ENCODE assay signal across 24 cellular contexts in genomic region chr12:74408601-74409166, GRCh38.
"Had no signal": no experiment of that assay in that cellular context is flagged by ENCODE, and none has a peak within 500 bp of the region (broad histone marks: within the 10 kb centered on the region; RNA-seq: fewer than 3 reads in every experiment).

No MANE protein-coding gene starts in this region.

- H3K27me3 ChIP-seq: colonic mucosa, dorsolateral prefrontal cortex, heart right ventricle, stomach, suprapubic skin, tibial nerve had no signal

- DNase-seq: activated CD4-positive, alpha-beta memory T cell treated with anti-CD3 and anti-CD28 coated beads for 36 hours; activated CD4-positive, alpha-beta T cell treated with anti-CD3 and anti-CD28 coated beads for 4 hours; activated CD4-positive, CD25-positive, alpha-beta regulatory T cell; activated effector memory CD4-positive, alpha-beta T cell treated with Interleukin-2 at 50 U/mL for 16 hours; activated naive CD4-positive, alpha-beta T cell treated with anti-CD3 and anti-CD28 coated beads for 36 hours; activated naive CD8-positive, alpha-beta T cell treated with anti-CD3 and anti-CD28 coated beads, Interleukin-2, amount 10 ng/mL, durations not matched to agents 7 days and 5 days; activated T-cell treated with anti-CD3 and anti-CD28 coated beads, Interleukin-2, amount 50 U/mL, for 72 hours; amygdala; colonic mucosa; dorsolateral prefrontal cortex; heart right ventricle; immature natural killer cell; lower lobe of right lung; naive B cell; occipital lobe; small intestine; stimulated activated CD4-positive, alpha-beta T cell treated with anti-CD3 and anti-CD28 coated beads, Interleukin-2, amount 100 ng/mL, for 24 hours; stomach had no signal

- ATAC-seq: activated T-cell treated with anti-CD3 and anti-CD28 coated beads, Interleukin-2, amount 50 U/mL, for 72 hours; heart right ventricle; left lobe of liver; lower lobe of right lung; sciatic nerve; stimulated activated memory B cell treated with anti-CD40 and anti-IgM and Interleukin-4, amounts not matched to agents 10 μg/mL and 1 μg/mL and 100 μg/mL, for 72 hours had no signal

- H3K4me1 ChIP-seq: colonic mucosa, heart right ventricle, lower lobe of right lung, stomach, suprapubic skin, tibial nerve had no signal

- FAIRE-seq: bronchial epithelial cell, small intestine had no signal

- H3K36me3 ChIP-seq: colonic mucosa, heart right ventricle, lower lobe of right lung, stomach, suprapubic skin, tibial nerve had no signal

- H3K9me3 ChIP-seq: colonic mucosa, heart right ventricle, lower lobe of right lung, stomach, suprapubic skin, tibial nerve had no signal

- H3K27ac ChIP-seq: colonic mucosa, dorsolateral prefrontal cortex, heart right ventricle, lower lobe of right lung, stomach, suprapubic skin, tibial nerve had no signal

- H3K4me3 ChIP-seq: colonic mucosa, dorsolateral prefrontal cortex, heart right ventricle, lower lobe of right lung, stomach, suprapubic skin, tibial nerve had no signal
